In the genomic region with DNA sequence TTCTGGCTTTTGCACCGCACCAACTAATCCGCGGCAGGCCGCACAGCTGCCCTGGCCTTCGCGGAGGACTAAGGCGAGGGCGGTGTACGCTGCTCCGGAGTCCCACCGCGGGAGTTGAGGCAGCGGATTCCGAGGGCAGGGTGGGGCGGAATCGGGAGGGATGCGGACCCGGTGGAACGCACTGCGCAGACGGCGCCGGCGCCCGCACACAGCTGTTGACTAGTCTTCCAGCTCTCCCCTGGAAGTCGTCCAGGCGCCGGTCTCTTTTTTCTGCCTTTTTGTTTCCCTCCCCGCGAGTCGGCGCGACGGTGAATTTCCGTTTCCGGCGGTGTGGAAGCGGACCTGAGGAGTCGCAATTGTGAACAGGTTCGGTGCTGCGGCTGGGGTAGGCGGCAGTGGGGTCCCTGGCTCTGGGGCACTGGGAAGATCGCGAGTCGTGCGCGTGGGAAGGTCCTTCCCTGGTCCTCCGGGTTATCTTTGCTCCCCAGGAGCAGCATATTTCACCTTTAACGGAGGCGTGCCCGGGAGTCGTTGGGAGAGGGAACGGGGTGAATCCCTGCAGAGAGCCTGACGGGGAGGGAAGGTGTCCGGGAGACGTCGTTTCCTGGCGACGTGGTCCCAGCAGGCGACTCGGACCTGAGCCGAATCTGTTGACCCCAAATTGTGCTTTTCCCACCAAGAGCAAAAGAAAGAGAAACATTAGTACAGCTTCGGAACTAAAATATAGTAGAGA, we compare ENCODE assay signal across 8 cellular contexts. TPM values are rescaled to one million over a fixed set of nuclear protein-coding genes. Genes with fewer than 3 reads are reported as not detected.
DNase-seq lines count a peak whose midpoint lies in the region; ATAC-seq and TF ChIP-seq lines count a peak whose summit lies in the region.

TSS of gene ASAH2B (plus strand) at position 319 of the 733 bp plus-strand sequence. CDS start 5,195 bp downstream, outside the sequence.

- H3K9me3 ChIP-seq in gastroesophageal sphincter (no peaks in the 10 kb centered on the region), neutrophil (no peaks in the 10 kb centered on the region)

- peak within 1 kb of the TSS; percentile 22 to 83 (median 81) for H3K27ac ChIP-seq in gastroesophageal sphincter
- H3K27ac ChIP-seq in neutrophil: no peak within 1 kb of the TSS

- no peak for TF ChIP-seq EP300 in gastroesophageal sphincter (IDR thresholded peaks at IDR 0.05)

- H3K4me3 ChIP-seq in gastroesophageal sphincter: peak within 1 kb of the TSS; percentile 77 to 94
- peak within 1 kb of the TSS; percentile 48 to 55 for H3K4me3 ChIP-seq in neutrophil (ENCODE audit: low read depth in 1 of 2, low read length in 1 of 2)

- no peak for TF ChIP-seq POLR2A in gastroesophageal sphincter (IDR thresholded peaks at IDR 0.05)

- H3K4me1 ChIP-seq in gastroesophageal sphincter (peaks cover 0 to 14% (median 0%) of the 10 kb centered on the region in 3 donors), neutrophil (ENCODE audit: control insufficient read depth in 1 of 2, insufficient read depth in 1 of 2, low read depth in 1 of 2, low read length in 1 of 2) (peaks cover 5 to 14% of the 10 kb centered on the region in 2 experiments)

- H3K36me3 ChIP-seq in gastroesophageal sphincter (no peaks in the 10 kb centered on the region), neutrophil (no peaks in the 10 kb centered on the region)

- TF ChIP-seq CTCF in gastroesophageal sphincter (IDR thresholded peaks at IDR 0.05) (no peak), neutrophil (IDR thresholded peaks at IDR 0.05) (no peak)

- WGBS in gastroesophageal sphincter (ENCODE audit: low coverage in 1 of 2), 2 donors: 0% methylated on average over 3 to 14 of the region's 63 CpGs

- DNase-seq in D341Med (ENCODE audit: low spot score) (peak; percentile 85), HUDEP-2 (lab: John Stamatoyannopoulos, UW; ENCODE audit: unreplicated experiment in 76 of 76) (peak in 74 of 76 experiments; percentile 7 to 82 (median 66)), SHP77 treated with DMSO at 0.1 percent for 48 hours (lab: John Stamatoyannopoulos, UW) (peak; percentile 36), stromal cell of bone marrow (ENCODE audit: low read depth) (peak; percentile 59)
- DNase-seq in activated naive CD4-positive, alpha-beta T cell treated with Interleukin-2 at 50 U/mL for 16 hours: peak; percentile 80

- H3K27me3 ChIP-seq in gastroesophageal sphincter (peaks cover under 1% of the 10 kb centered on the region), neutrophil (peaks cover 67% of the 10 kb centered on the region)

- ATAC-seq in GM21423 (IDR thresholded peaks at IDR 0.05; ENCODE audit: unreplicated experiment) (peak; percentile 74), gastroesophageal sphincter (peak; percentile 75)

RNA-seq across cellular contexts. Expression of gene ASAH2B, which starts in this region (rescaled TPM):
- 1 to 10 TPM; 1.2 to 4.8 (median 3.9) TPM for total RNA-seq in gastroesophageal sphincter
